Comparison of ENCODE assay signal across 26 cellular contexts in genomic region chr9:71839665-71840064, GRCh38.
"Had no signal": no experiment of that assay in that cellular context is flagged by ENCODE, and none has a peak within 500 bp of the region (broad histone marks: within the 10 kb centered on the region; RNA-seq: fewer than 3 reads in every experiment).

No MANE protein-coding gene starts in this region.

- H3K4me3 Mint-ChIP-seq: immature natural killer cell, mesothelial cell of epicardium, naive B cell had no signal

- H3K27me3 Mint-ChIP-seq: naive B cell had no signal

- H3K4me1 Mint-ChIP-seq: immature natural killer cell, mesothelial cell of epicardium had no signal

- DNase-seq: dermis blood vessel endothelial cell; dorsolateral prefrontal cortex; effector CD4-positive, alpha-beta T cell; effector memory CD4-positive, alpha-beta T cell; foreskin keratinocyte; heart left ventricle; hypothalamus; immature natural killer cell; islet precursor cell; kidney; kidney glomerular epithelial cell; left colon; left ventricle myocardium superior; lower lobe of right lung; mesenchymal stem cell; mucosa of descending colon; naive B cell had no signal

- H3K27ac ChIP-seq: coronary artery, dorsolateral prefrontal cortex, esophagus muscularis mucosa, foreskin keratinocyte, gastroesophageal sphincter, heart left ventricle, hepatocyte, lower lobe of right lung had no signal

- H3K4me1 ChIP-seq: esophagus muscularis mucosa, foreskin keratinocyte, gastroesophageal sphincter, heart left ventricle, lower lobe of right lung had no signal

- H3K9me3 ChIP-seq: gastroesophageal sphincter, lower lobe of right lung, mucosa of descending colon had no signal

- ATAC-seq: foreskin keratinocyte, gastroesophageal sphincter, heart left ventricle, left colon, left lobe of liver, left ventricle myocardium superior, lower lobe of right lung, mucosa of descending colon had no signal

- H3K27ac Mint-ChIP-seq: mesothelial cell of epicardium, naive B cell had no signal

- H2AFZ ChIP-seq: hepatocyte had no signal

- FAIRE-seq: colon, endothelial cell of umbilical vein, frontal cortex, kidney had no signal

- H3K4me3 ChIP-seq: coronary artery, dorsolateral prefrontal cortex, esophagus muscularis mucosa, gastroesophageal sphincter, heart left ventricle, hepatocyte, lower lobe of right lung, mucosa of descending colon had no signal

- H3K4me2 ChIP-seq: hepatocyte had no signal

- H3K27me3 ChIP-seq: dorsolateral prefrontal cortex, esophagus muscularis mucosa, foreskin keratinocyte, gastroesophageal sphincter, heart left ventricle, hepatocyte had no signal

- H3K36me3 ChIP-seq: esophagus muscularis mucosa, gastroesophageal sphincter, heart left ventricle, lower lobe of right lung had no signal

- H3K9me3 Mint-ChIP-seq: immature natural killer cell had no signal

- H3K79me2 ChIP-seq: hepatocyte had no signal
